Comparison of ENCODE assay signal across 11 cellular contexts in the genomic region with DNA sequence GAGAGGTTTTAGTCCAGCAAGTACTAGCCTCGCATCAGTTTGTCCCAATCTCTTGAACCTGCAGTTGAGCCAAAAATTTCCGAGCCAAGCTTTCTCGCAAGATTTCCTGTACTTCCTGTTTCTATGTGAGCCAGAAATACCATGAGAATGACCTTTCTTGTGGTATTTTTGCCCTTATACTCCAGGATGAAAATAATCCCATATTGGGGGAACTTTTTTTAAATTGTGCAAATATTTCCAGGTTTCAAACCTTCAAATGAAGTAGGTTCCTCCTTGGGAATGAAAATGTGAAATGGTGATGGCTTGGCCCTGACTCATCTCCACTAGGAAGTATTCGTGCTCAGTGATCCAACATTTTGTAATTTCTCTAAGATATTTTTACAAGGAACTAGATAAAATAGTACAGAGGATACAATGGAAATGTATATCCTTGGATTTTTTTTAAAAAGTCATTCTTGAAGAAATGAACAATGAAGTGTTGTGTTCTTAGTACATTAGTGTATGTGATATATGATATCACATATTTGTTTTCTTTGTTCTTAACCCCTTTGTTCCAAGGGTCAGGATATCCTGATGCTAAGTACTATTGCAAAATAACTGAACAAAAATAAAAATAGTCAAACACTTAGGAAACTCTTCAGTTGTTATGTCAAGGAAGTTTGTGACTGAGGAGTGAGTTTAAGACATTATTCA.
DNase-seq lines count a peak whose midpoint lies in the region; ATAC-seq and TF ChIP-seq lines count a peak whose summit lies in the region.
"Had no signal": no experiment of that assay in that cellular context is flagged by ENCODE, and none has a peak within 500 bp of the region (broad histone marks: within the 10 kb centered on the region; RNA-seq: fewer than 3 reads in every experiment).

No MANE protein-coding gene starts in this region.

- peak overlapping the region; percentile 86 for H4K5ac ChIP-seq in IMR-90 (ENCODE audit: low read depth, low read length)

- H3K27ac ChIP-seq in IMR-90 (ENCODE audit: insufficient read depth, low read length) (peak overlapping the region; percentile 83; the same call in 1 of the 2 replicates), angular gyrus (ENCODE audit: low read depth, low read length) (peak overlapping the region; percentile 54), heart right ventricle (peak overlapping the region; percentile 11 to 92 (median 86)), smooth muscle cell (ENCODE audit: low read depth) (peak overlapping the region; percentile 84)
- H3K27ac ChIP-seq in effector memory CD4-positive, alpha-beta T cell (ENCODE audit: insufficient read depth, low read length, poor library complexity, severe bottlenecking) = no peak overlapping the region
- H3K27ac ChIP-seq: SK-N-MC had no signal

- H2AFZ ChIP-seq in IMR-90 (replicated peaks; ENCODE audit: low read length, poor library complexity) = no peak overlapping the region
- H2AFZ ChIP-seq in smooth muscle cell (ENCODE audit: low read depth) = no peak overlapping the region

- CTCF ChIA-PET in IMR-90 (lab: Yijun Ruan, JAX) = interaction anchor here (0.6 to 1.7 kb wide), 3 partner anchors 147 to 283 kb away, joined by 4 to 7 read pairs (median 4); no protein-coding TSS in a partner anchor

- no CpG with 5 or more reads among the region's 4 CpGs for WGBS in IMR-90 (ENCODE audit: extremely low coverage in 2 of 2, insufficient read length in 1 of 2), 2 experiments
- whole genome bisulfite sequencing in heart right ventricle, 2 donors = 13 to 28% methylated on average over 4 of the region's 4 CpGs
- 71% methylated on average over 4 of the region's 4 CpGs for WGBS in smooth muscle cell (ENCODE audit: low lambda C conversion rate)

- H2AK9ac ChIP-seq in IMR-90 (replicated peaks; ENCODE audit: low read depth, low read length, poor library complexity) = no peak overlapping the region

- dilution Hi-C loops in IMR-90 (cut with HindIII; ENCODE audit: low sequenced_read_pairs, unreplicated experiment) = no loop called here

- no peak overlapping the region for H2AK5ac ChIP-seq in IMR-90 (ENCODE audit: low read depth, low read length)

- peaks cover 15% of the 10 kb centered on the region for H3K9me1 ChIP-seq in IMR-90 (ENCODE audit: insufficient read depth, low read length)

- peak overlapping the region; percentile 63 to 79 for H4K8ac ChIP-seq in IMR-90 (ENCODE audit: low read depth in 2 of 2, low read length in 2 of 2)

- H3K4ac ChIP-seq in IMR-90 (ENCODE audit: low read depth, low read length) = peak overlapping the region; percentile 81

- no TSS peak for BruUV-seq in IMR-90 (replicated peaks; lab: Mats Ljungman, UMichigan)

- TF ChIP-seq RAD21 in IMR-90 (IDR thresholded peaks at IDR 0.05; ENCODE audit: low read length) = no peak

- H3K9ac ChIP-seq in IMR-90 (ENCODE audit: low read depth, low read length) = no peak overlapping the region
- H3K9ac ChIP-seq in smooth muscle cell (ENCODE audit: low read depth) = no peak overlapping the region

- H3K18ac ChIP-seq in IMR-90 (ENCODE audit: low read depth, low read length) = peak overlapping the region; percentile 94

- H3F3A ChIP-seq in smooth muscle cell (ENCODE audit: low read depth) = peaks cover 6% of the 10 kb centered on the region

- H2BK15ac ChIP-seq in IMR-90 (ENCODE audit: low read depth, low read length) = peak overlapping the region; percentile 89

- H3K4me3 ChIP-seq in IMR-90 (ENCODE audit: insufficient read depth, low read depth, low read length) (no peak overlapping the region), heart right ventricle (peak overlapping the region in 1 of 10 donors; percentile 67), smooth muscle cell (no peak overlapping the region)
- no peak overlapping the region for H3K4me3 ChIP-seq in effector memory CD4-positive, alpha-beta T cell (ENCODE audit: insufficient read depth, low read depth, low read length, poor library complexity, severe bottlenecking)
- H3K4me3 ChIP-seq: mucosa of descending colon, SK-N-MC had no signal

- H3K56ac ChIP-seq in IMR-90 (ENCODE audit: extremely low read depth, insufficient read depth, low read length) = no peak overlapping the region

- TF ChIP-seq CTCF in IMR-90 (conservative IDR thresholded peaks at IDR 0.05; ENCODE audit: low read depth, low read length) (no peak), heart right ventricle (IDR thresholded peaks at IDR 0.05) (no peak), smooth muscle cell (IDR thresholded peaks at IDR 0.05; ENCODE audit: borderline replicate concordance, insufficient read depth, poor library complexity, severe bottlenecking) (no peak)

- intact Hi-C loops in IMR-90 (cut with micrococcal nuclease) = loop anchor here (5.0 to 10.0 kb wide), 2 partner anchors 119 to 183 kb away; partner anchors contain the start of gene PDE7B
- intact Hi-C loops in heart right ventricle (cut with DNase I) = loop anchor here in 7 of 10 donors (5.0 to 10.0 kb wide), 9 partner anchors 67 to 501 kb away; no protein-coding TSS in a partner anchor

- no peaks in the 10 kb centered on the region for H3K9me3 ChIP-seq in IMR-90 (ENCODE audit: control insufficient read depth, insufficient read depth, low read length)
- H3K9me3 ChIP-seq in heart right ventricle = no peaks in the 10 kb centered on the region
- H3K9me3 ChIP-seq in smooth muscle cell (replicated peaks; ENCODE audit: low read depth) = no peaks in the 10 kb centered on the region
- no peaks in the 10 kb centered on the region for H3K9me3 ChIP-seq in effector memory CD4-positive, alpha-beta T cell (ENCODE audit: control insufficient read depth, low read length)
- H3K9me3 ChIP-seq: mucosa of descending colon had no signal

- H3K4me1 ChIP-seq in IMR-90 (ENCODE audit: control insufficient read depth, insufficient read depth, low read length) = peaks cover 22% of the 10 kb centered on the region
- H3K4me1 ChIP-seq in heart right ventricle = peaks cover 4 to 86% (median 60%) of the 10 kb centered on the region in 9 donors
- H3K4me1 ChIP-seq in smooth muscle cell (ENCODE audit: low read depth) = no peaks in the 10 kb centered on the region
- no peaks in the 10 kb centered on the region for H3K4me1 ChIP-seq in effector memory CD4-positive, alpha-beta T cell (ENCODE audit: control insufficient read depth, insufficient read depth, low read length, poor library complexity, severe bottlenecking)

- no peak for TF ChIP-seq POLR2A in IMR-90 (IDR thresholded peaks at IDR 0.05; ENCODE audit: low read depth, low read length)

- DNase-seq in IMR-90 = peak; percentile 72
- peak in 1 of 2 donors; percentile 69 for DNase-seq in heart right ventricle
- no peak for DNase-seq in smooth muscle cell (lab: John Stamatoyannopoulos, UW; ENCODE audit: unreplicated experiment)
- DNase-seq in effector memory CD4-positive, alpha-beta T cell = no peak
- DNase-seq: mucosa of descending colon, NCI-H510A had no signal

- H2BK5ac ChIP-seq in IMR-90 (ENCODE audit: low read depth, low read length, poor library complexity, severe bottlenecking) = peak overlapping the region; percentile 98

- H3K23ac ChIP-seq in IMR-90 (ENCODE audit: low read depth, low read length) = peak overlapping the region; percentile 83; the same call in 1 of the 2 replicates

- peak overlapping the region; percentile 36; the same call in 1 of the 2 replicates for H4K91ac ChIP-seq in IMR-90 (ENCODE audit: insufficient read depth, low read depth, low read length)

- peak overlapping the region; percentile 88; the same call in 1 of the 2 replicates for H2BK20ac ChIP-seq in IMR-90 (ENCODE audit: low read depth, low read length)

- peaks cover 4% of the 10 kb centered on the region; the same call in 1 of the 2 replicates for H3K36me3 ChIP-seq in IMR-90 (ENCODE audit: control insufficient read depth, insufficient read depth, low read length)
- H3K36me3 ChIP-seq in heart right ventricle = no peaks in the 10 kb centered on the region
- no peaks in the 10 kb centered on the region for H3K36me3 ChIP-seq in smooth muscle cell (ENCODE audit: low read depth)
- H3K36me3 ChIP-seq in effector memory CD4-positive, alpha-beta T cell (ENCODE audit: control insufficient read depth, insufficient read depth, low read length) = no peaks in the 10 kb centered on the region

- H2BK120ac ChIP-seq in IMR-90 (ENCODE audit: low read depth, low read length) = peak overlapping the region; percentile 82

- H4K20me1 ChIP-seq in IMR-90 (ENCODE audit: insufficient read depth, low read length) (no peaks in the 10 kb centered on the region), smooth muscle cell (ENCODE audit: low read depth) (no peaks in the 10 kb centered on the region)

- peaks cover 25 to 66% of the 10 kb centered on the region in 2 experiments; a peak in 3 of 4 replicates for H3K79me1 ChIP-seq in IMR-90 (ENCODE audit: low read depth in 1 of 2, low read length in 2 of 2)

- H3K27me3 ChIP-seq in IMR-90 (ENCODE audit: control insufficient read depth, insufficient read depth, low read length) = no peaks in the 10 kb centered on the region
- H3K27me3 ChIP-seq in heart right ventricle = no peaks in the 10 kb centered on the region
- H3K27me3 ChIP-seq in smooth muscle cell (ENCODE audit: low read depth) = no peaks in the 10 kb centered on the region
- no peaks in the 10 kb centered on the region for H3K27me3 ChIP-seq in effector memory CD4-positive, alpha-beta T cell (replicated peaks; ENCODE audit: control insufficient read depth, insufficient read depth, low read length, poor library complexity, severe bottlenecking)

- peaks cover 28% of the 10 kb centered on the region for H3K79me2 ChIP-seq in smooth muscle cell (ENCODE audit: low read depth)

- POLR2A ChIA-PET in IMR-90 (lab: Charles Lee; ENCODE audit: unreplicated experiment) = no interaction called here

- peak overlapping the region; percentile 39 for H3K14ac ChIP-seq in IMR-90 (replicated peaks; ENCODE audit: low read depth, low read length)

- no peak overlapping the region; the same call in 1 of the 2 replicates for H3K4me2 ChIP-seq in IMR-90 (ENCODE audit: low read depth, low read length)
- peak overlapping the region; percentile 90 for H3K4me2 ChIP-seq in smooth muscle cell

- in situ Hi-C loops in IMR-90 (cut with MboI; ENCODE audit: low sequenced_read_pairs) = no loop called here

- no peak for ATAC-seq in IMR-90 (ENCODE audit: low read depth)
- ATAC-seq in heart right ventricle = peak in 5 of 8 donors; percentile 15 to 43 (median 35)
- no peak for ATAC-seq in HG03108 (IDR thresholded peaks at IDR 0.05; ENCODE audit: unreplicated experiment)
- no peak for ATAC-seq in GM18867 (IDR thresholded peaks at IDR 0.05; ENCODE audit: unreplicated experiment)
- ATAC-seq: mucosa of descending colon, sciatic nerve had no signal

TF ChIP-seq in IMR-90, 13 proteins besides CTCF, POLR2A, EP300 and RAD21:
- peak; percentile 58; the same call in 1 of the 2 replicates for TF ChIP-seq CEBPB (IDR thresholded peaks at IDR 0.05; ENCODE audit: low read depth, low read length)
- no peak for TF ChIP-seq CHD1 (IDR thresholded peaks at IDR 0.05; ENCODE audit: low read depth, low read length)

Comparison
In these comparisons a context has a peak if more than half of its experiments do, and no peak if none do; other contexts are left out.
1. ATAC-seq: peak in heart right ventricle (5 of 8); none in IMR-90 (single experiment), HG03108 (single experiment) and GM18867 (single experiment).